26 cellular contexts compared by ENCODE assay signal in genomic region chr5:57111993-57112392, GRCh38.
"Had no signal": no experiment of that assay in that cellular context is flagged by ENCODE, and none has a peak within 500 bp of the region (broad histone marks: within the 10 kb centered on the region; RNA-seq: fewer than 3 reads in every experiment).

No MANE protein-coding gene starts in this region.

- H3K27ac Mint-ChIP-seq: activated CD4-positive, alpha-beta memory T cell treated with anti-CD3 and anti-CD28 coated beads for 36 hours; activated naive CD4-positive, alpha-beta T cell treated with anti-CD3 and anti-CD28 coated beads for 36 hours; activated naive CD8-positive, alpha-beta T cell treated with anti-CD3 and anti-CD28 coated beads, Interleukin-2, amount 10 ng/mL, durations not matched to agents 7 days and 5 days; activated T-cell treated with anti-CD3 and anti-CD28 coated beads, Interleukin-2, amount 50 U/mL, for 72 hours; natural killer cell treated with Interleukin-12 subunit alpha and Interleukin-12 subunit beta and Interleukin-15 and Interleukin-18, amount 100 ng/mL, for 72 hours; stimulated activated naive B cell treated with anti-CD40 and anti-IgM and Interleukin-4, amounts not matched to agents 10 μg/mL and 1 μg/mL and 100 μg/mL, for 72 hours; T-helper 1 cell treated with Interleukin-12 subunit alpha and Interleukin-12 subunit beta and Interleukin-4 antibody, amounts not matched to agents 30 μg/mL and 1 μg/mL, for 36 hours had no signal

- ATAC-seq: activated T-cell treated with anti-CD3 and anti-CD28 coated beads, Interleukin-2, amount 50 U/mL, for 72 hours; gastrocnemius medialis; sciatic nerve had no signal

- H3K9me3 ChIP-seq: breast epithelium, esophagus squamous epithelium, gastrocnemius medialis, neutrophil had no signal

- H3K4me3 Mint-ChIP-seq: activated CD4-positive, alpha-beta memory T cell treated with anti-CD3 and anti-CD28 coated beads for 36 hours; activated naive CD4-positive, alpha-beta T cell treated with anti-CD3 and anti-CD28 coated beads for 36 hours; activated naive CD8-positive, alpha-beta T cell treated with anti-CD3 and anti-CD28 coated beads, Interleukin-2, amount 10 ng/mL, durations not matched to agents 7 days and 5 days; activated T-cell treated with anti-CD3 and anti-CD28 coated beads, Interleukin-2, amount 50 U/mL, for 72 hours; central memory CD8-positive, alpha-beta T cell; natural killer cell treated with Interleukin-12 subunit alpha and Interleukin-12 subunit beta and Interleukin-15 and Interleukin-18, amount 100 ng/mL, for 72 hours; stimulated activated naive B cell treated with anti-CD40 and anti-IgM and Interleukin-4, amounts not matched to agents 10 μg/mL and 1 μg/mL and 100 μg/mL, for 72 hours; T-helper 1 cell treated with Interleukin-12 subunit alpha and Interleukin-12 subunit beta and Interleukin-4 antibody, amounts not matched to agents 30 μg/mL and 1 μg/mL, for 36 hours had no signal

- H3K36me3 ChIP-seq: breast epithelium, esophagus squamous epithelium, gastrocnemius medialis, neutrophil had no signal

- DNase-seq: activated CD4-positive, alpha-beta memory T cell treated with anti-CD3 and anti-CD28 coated beads for 36 hours; activated CD4-positive, alpha-beta T cell treated with anti-CD3 and anti-CD28 coated beads for 48 hours; activated CD4-positive, CD25-positive, alpha-beta regulatory T cell; activated effector memory CD4-positive, alpha-beta T cell treated with Interleukin-2 at 50 U/mL for 16 hours; activated naive CD4-positive, alpha-beta T cell treated with anti-CD3 and anti-CD28 coated beads for 36 hours; activated naive CD8-positive, alpha-beta T cell treated with anti-CD3 and anti-CD28 coated beads, Interleukin-2, amount 10 ng/mL, durations not matched to agents 7 days and 5 days; activated T-cell treated with anti-CD3 and anti-CD28 coated beads, Interleukin-2, amount 50 U/mL, for 72 hours; amniotic stem cell; dorsolateral prefrontal cortex; esophagus squamous epithelium; gastrocnemius medialis; hypothalamus; stimulated activated CD4-positive, alpha-beta T cell treated with anti-CD3 and anti-CD28 coated beads, Interleukin-15, amount 100 ng/mL, for 24 hours; stimulated activated naive B cell treated with anti-CD40 and anti-IgM and Interleukin-4, amounts not matched to agents 10 μg/mL and 1 μg/mL and 100 μg/mL, for 72 hours; T1000; trophoblast cell had no signal

- H3K36me3 Mint-ChIP-seq: activated CD4-positive, alpha-beta memory T cell treated with anti-CD3 and anti-CD28 coated beads for 36 hours; natural killer cell treated with Interleukin-12 subunit alpha and Interleukin-12 subunit beta and Interleukin-15 and Interleukin-18, amount 100 ng/mL, for 72 hours; stimulated activated naive B cell treated with anti-CD40 and anti-IgM and Interleukin-4, amounts not matched to agents 10 μg/mL and 1 μg/mL and 100 μg/mL, for 72 hours had no signal

- H3K4me2 ChIP-seq: smooth muscle cell had no signal

- FAIRE-seq: colon had no signal

- H3K27ac ChIP-seq: breast epithelium, dorsolateral prefrontal cortex, esophagus squamous epithelium, gastrocnemius medialis, neutrophil, parathyroid adenoma had no signal

- H2AFZ ChIP-seq: parathyroid adenoma had no signal

- H3K4me1 ChIP-seq: breast epithelium, gastrocnemius medialis, parathyroid adenoma had no signal

- H3K9me3 Mint-ChIP-seq: activated CD4-positive, alpha-beta memory T cell treated with anti-CD3 and anti-CD28 coated beads for 36 hours; activated naive CD4-positive, alpha-beta T cell treated with anti-CD3 and anti-CD28 coated beads for 36 hours; activated naive CD8-positive, alpha-beta T cell treated with anti-CD3 and anti-CD28 coated beads, Interleukin-2, amount 10 ng/mL, durations not matched to agents 7 days and 5 days; activated T-cell treated with anti-CD3 and anti-CD28 coated beads, Interleukin-2, amount 50 U/mL, for 72 hours; central memory CD8-positive, alpha-beta T cell; natural killer cell treated with Interleukin-12 subunit alpha and Interleukin-12 subunit beta and Interleukin-15 and Interleukin-18, amount 100 ng/mL, for 72 hours; stimulated activated naive B cell treated with anti-CD40 and anti-IgM and Interleukin-4, amounts not matched to agents 10 μg/mL and 1 μg/mL and 100 μg/mL, for 72 hours; T-helper 1 cell treated with Interleukin-12 subunit alpha and Interleukin-12 subunit beta and Interleukin-4 antibody, amounts not matched to agents 30 μg/mL and 1 μg/mL, for 36 hours had no signal

- H3K27me3 Mint-ChIP-seq: activated CD4-positive, alpha-beta memory T cell treated with anti-CD3 and anti-CD28 coated beads for 36 hours; central memory CD8-positive, alpha-beta T cell; stimulated activated naive B cell treated with anti-CD40 and anti-IgM and Interleukin-4, amounts not matched to agents 10 μg/mL and 1 μg/mL and 100 μg/mL, for 72 hours had no signal

- H3K9ac ChIP-seq: parathyroid adenoma had no signal

- H3K27me3 ChIP-seq: breast epithelium, dorsolateral prefrontal cortex, gastrocnemius medialis, neutrophil had no signal

- H3K4me3 ChIP-seq: breast epithelium, dorsolateral prefrontal cortex, esophagus squamous epithelium, gastrocnemius medialis, lung, smooth muscle cell had no signal
